Comparison of ENCODE assay signal across 8 cellular contexts in the genomic region with DNA sequence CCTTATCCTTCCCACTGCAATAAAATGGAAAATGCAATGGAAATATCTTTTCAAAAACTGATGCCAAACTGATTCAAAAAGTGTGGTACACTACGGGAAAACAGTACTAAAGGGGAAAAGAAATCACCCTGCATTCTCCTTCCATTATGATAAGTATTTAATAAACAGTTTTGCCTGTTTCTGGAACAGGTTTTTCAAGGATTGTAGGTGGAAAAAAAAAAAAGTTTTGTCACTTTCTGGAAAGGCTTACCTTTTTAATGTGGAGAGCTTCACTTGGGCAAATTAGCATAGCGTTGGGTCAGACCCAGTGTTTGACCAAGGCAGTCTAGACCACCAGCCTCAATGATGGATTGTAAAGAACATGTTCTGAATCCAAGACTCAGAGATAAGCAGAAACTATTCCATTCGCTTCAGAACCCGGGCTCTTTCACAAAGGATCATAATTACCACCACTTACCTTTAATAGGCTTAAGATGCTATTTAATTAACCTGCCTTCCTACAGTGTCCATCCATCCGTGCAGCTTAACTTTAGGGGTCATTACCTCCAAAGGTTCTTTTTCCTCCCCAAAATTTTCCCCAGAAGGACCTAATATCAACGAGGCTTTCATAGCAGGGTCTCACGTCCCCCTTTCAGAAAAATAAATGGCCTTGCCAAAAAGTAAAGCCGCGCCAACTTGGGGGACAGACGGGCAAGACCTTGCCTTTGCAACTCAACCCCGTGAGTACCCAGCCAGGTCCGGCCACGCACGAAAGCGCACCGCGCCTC. TPM values are rescaled to one million over a fixed set of nuclear protein-coding genes. Genes with fewer than 3 reads are reported as not detected.
DNase-seq lines count a peak whose midpoint lies in the region; ATAC-seq, FAIRE-seq and TF ChIP-seq lines count a peak whose summit lies in the region.

No MANE protein-coding gene starts in this region.

- 25% methylated on average over 17 of the region's 17 CpGs for WGBS in thymus

- H3K4me3 Mint-ChIP-seq in activated CD4-positive, alpha-beta T cell treated with anti-CD3 and anti-CD28 coated beads, Interleukin-2, amount 10 ng/mL, durations not matched to agents 24 days and 14 days, result peak overlapping the region; percentile 89
- peak overlapping the region; percentile 84 for H3K4me3 Mint-ChIP-seq in activated T-helper 1 cell treated with anti-CD3 and anti-CD28 coated beads, Interleukin-12 subunit alpha, Interleukin-12 subunit beta, Interleukin-2, Interleukin-4 antibody, amounts not matched to agents 30 ng/mL and 10 ng/mL and 1 ng/mL, durations not matched to agents 14 hours and 24 hours and 36 hours

- H3K27me3 Mint-ChIP-seq in activated CD4-positive, alpha-beta T cell treated with anti-CD3 and anti-CD28 coated beads, Interleukin-2, amount 10 ng/mL, durations not matched to agents 24 days and 14 days, result peaks cover 26% of the 10 kb centered on the region
- H3K27me3 Mint-ChIP-seq in activated T-helper 1 cell treated with anti-CD3 and anti-CD28 coated beads, Interleukin-12 subunit alpha, Interleukin-12 subunit beta, Interleukin-2, Interleukin-4 antibody, amounts not matched to agents 30 ng/mL and 10 ng/mL and 1 ng/mL, durations not matched to agents 14 hours and 24 hours and 36 hours (ENCODE audit: insufficient read depth), result peaks cover 32% of the 10 kb centered on the region

- no peaks in the 10 kb centered on the region for H3K27me3 ChIP-seq in keratinocyte (ENCODE audit: control insufficient read depth, extremely low read depth, insufficient read depth, low read length)
- H3K27me3 ChIP-seq in thymus (ENCODE audit: control insufficient read depth, insufficient read depth), result no peaks in the 10 kb centered on the region

- ATAC-seq in HG03521 (IDR thresholded peaks at IDR 0.05; ENCODE audit: unreplicated experiment), result no peak
- ATAC-seq in HG02973 (IDR thresholded peaks at IDR 0.05; ENCODE audit: unreplicated experiment), result no peak

- no peak for TF ChIP-seq CTCF in keratinocyte (optimal IDR thresholded peaks at IDR 0.05 in 1 of 3, IDR thresholded peaks at IDR 0.05 in 1 of 3, conservative IDR thresholded peaks at IDR 0.05 in 1 of 3; ENCODE audit: extremely low read depth in 1 of 3, insufficient read depth in 2 of 3, low read length in 3 of 3)

- H3K9ac ChIP-seq in keratinocyte (ENCODE audit: control insufficient read depth, extremely low read depth, insufficient read depth, low read length), result peak overlapping the region; percentile 85

- H4K20me1 ChIP-seq in keratinocyte (ENCODE audit: control insufficient read depth, extremely low read depth, insufficient read depth, low read length), result peaks cover 19% of the 10 kb centered on the region

- H3K4me2 ChIP-seq in keratinocyte (ENCODE audit: control insufficient read depth, extremely low read depth, insufficient read depth, low read depth, low read length), result peak overlapping the region; percentile 59

- DNase-seq in activated CD4-positive, alpha-beta T cell treated with anti-CD3 and anti-CD28 coated beads, Interleukin-2, amount 10 ng/mL, durations not matched to agents 24 days and 14 days, result no peak
- DNase-seq in activated CD4-positive, alpha-beta T cell treated with anti-CD3 and anti-CD28 coated beads for 1 hour, result no peak
- no peak for DNase-seq in activated T-helper 1 cell treated with anti-CD3 and anti-CD28 coated beads, Interleukin-12 subunit alpha, Interleukin-12 subunit beta, Interleukin-2, Interleukin-4 antibody, amounts not matched to agents 30 ng/mL and 10 ng/mL and 1 ng/mL, durations not matched to agents 14 hours and 24 hours and 36 hours (ENCODE audit: low spot score)
- no peak for DNase-seq in keratinocyte (ENCODE audit: low read depth, low spot score)
- DNase-seq in AG08395 (ENCODE audit: low spot score), result no peak

- H3K36me3 ChIP-seq in keratinocyte (ENCODE audit: control insufficient read depth in 2 of 2, extremely low read depth in 1 of 2, insufficient read depth in 2 of 2, low read length in 2 of 2) (peaks cover 2 to 11% of the 10 kb centered on the region in 2 experiments), thymus (ENCODE audit: control insufficient read depth, insufficient read depth) (no peaks in the 10 kb centered on the region)

- no peak overlapping the region for H2AFZ ChIP-seq in keratinocyte (ENCODE audit: control insufficient read depth, low read length)

- H3K4me3 ChIP-seq in keratinocyte (ENCODE audit: control insufficient read depth in 2 of 3, extremely low read depth in 1 of 3, insufficient read depth in 2 of 3, low read depth in 1 of 3, low read length in 3 of 3) (peak overlapping the region; percentile 87 to 99 (median 99)), thymus (ENCODE audit: low read length) (peak overlapping the region; percentile 61)

- no peaks in the 10 kb centered on the region for H3K9me3 Mint-ChIP-seq in activated CD4-positive, alpha-beta T cell treated with anti-CD3 and anti-CD28 coated beads, Interleukin-2, amount 10 ng/mL, durations not matched to agents 24 days and 14 days
- H3K9me3 Mint-ChIP-seq in activated T-helper 1 cell treated with anti-CD3 and anti-CD28 coated beads, Interleukin-12 subunit alpha, Interleukin-12 subunit beta, Interleukin-2, Interleukin-4 antibody, amounts not matched to agents 30 ng/mL and 10 ng/mL and 1 ng/mL, durations not matched to agents 14 hours and 24 hours and 36 hours, result no peaks in the 10 kb centered on the region

- H3K27ac Mint-ChIP-seq in activated CD4-positive, alpha-beta T cell treated with anti-CD3 and anti-CD28 coated beads, Interleukin-2, amount 10 ng/mL, durations not matched to agents 24 days and 14 days, result peak overlapping the region; percentile 69
- no peak overlapping the region for H3K27ac Mint-ChIP-seq in activated T-helper 1 cell treated with anti-CD3 and anti-CD28 coated beads, Interleukin-12 subunit alpha, Interleukin-12 subunit beta, Interleukin-2, Interleukin-4 antibody, amounts not matched to agents 30 ng/mL and 10 ng/mL and 1 ng/mL, durations not matched to agents 14 hours and 24 hours and 36 hours

- H3K9me3 ChIP-seq in keratinocyte (ENCODE audit: control insufficient read depth, low read depth, low read length) (no peaks in the 10 kb centered on the region), thymus (ENCODE audit: control insufficient read depth) (no peaks in the 10 kb centered on the region)

- no peaks in the 10 kb centered on the region for H3K9me1 ChIP-seq in keratinocyte (ENCODE audit: control insufficient read depth, extremely low read depth, insufficient read depth, low read length)

- dilution Hi-C loops in keratinocyte (cut with MboI; ENCODE audit: extremely low pct_ligation_motif_present, low sequenced_read_pairs), result no loop called here

- H3K27ac ChIP-seq in keratinocyte (ENCODE audit: control insufficient read depth, insufficient read depth, low read length), result peak overlapping the region; percentile 78
- H3K27ac ChIP-seq in thymus (ENCODE audit: low read depth), result no peak overlapping the region

- H3K4me1 Mint-ChIP-seq in activated CD4-positive, alpha-beta T cell treated with anti-CD3 and anti-CD28 coated beads, Interleukin-2, amount 10 ng/mL, durations not matched to agents 24 days and 14 days, result peaks cover 14% of the 10 kb centered on the region
- H3K4me1 Mint-ChIP-seq in activated T-helper 1 cell treated with anti-CD3 and anti-CD28 coated beads, Interleukin-12 subunit alpha, Interleukin-12 subunit beta, Interleukin-2, Interleukin-4 antibody, amounts not matched to agents 30 ng/mL and 10 ng/mL and 1 ng/mL, durations not matched to agents 14 hours and 24 hours and 36 hours (ENCODE audit: low read depth), result peaks cover 12% of the 10 kb centered on the region

- H3K4me1 ChIP-seq in keratinocyte (ENCODE audit: control insufficient read depth, extremely low read depth, insufficient read depth, low read length) (peaks cover 39% of the 10 kb centered on the region), thymus (ENCODE audit: control insufficient read depth, insufficient read depth, low read length) (peaks cover 4% of the 10 kb centered on the region)

- no peaks in the 10 kb centered on the region for H3K36me3 Mint-ChIP-seq in activated CD4-positive, alpha-beta T cell treated with anti-CD3 and anti-CD28 coated beads, Interleukin-2, amount 10 ng/mL, durations not matched to agents 24 days and 14 days (ENCODE audit: low read depth)
- no peaks in the 10 kb centered on the region for H3K36me3 Mint-ChIP-seq in activated T-helper 1 cell treated with anti-CD3 and anti-CD28 coated beads, Interleukin-12 subunit alpha, Interleukin-12 subunit beta, Interleukin-2, Interleukin-4 antibody, amounts not matched to agents 30 ng/mL and 10 ng/mL and 1 ng/mL, durations not matched to agents 14 hours and 24 hours and 36 hours (ENCODE audit: low read depth)

- no peak for FAIRE-seq in keratinocyte (lab: Jason Lieb, UNC)

- intact Hi-C loops in activated CD4-positive, alpha-beta T cell treated with anti-CD3 and anti-CD28 coated beads, Interleukin-2, amount 10 ng/mL, durations not matched to agents 24 days and 14 days (cut with micrococcal nuclease), result loop anchor here (1.0 to 5.0 kb wide), 4 partner anchors 83 to 1136 kb away; a partner anchor contains a TSS
- intact Hi-C loops in activated T-helper 1 cell treated with anti-CD3 and anti-CD28 coated beads, Interleukin-12 subunit alpha, Interleukin-12 subunit beta, Interleukin-2, Interleukin-4 antibody, amounts not matched to agents 30 ng/mL and 10 ng/mL and 1 ng/mL, durations not matched to agents 14 hours and 24 hours and 36 hours (cut with micrococcal nuclease), result loop anchor here (1.0 to 2.0 kb wide), 4 partner anchors 307 to 1136 kb away; a partner anchor contains a TSS

- peaks cover 74% of the 10 kb centered on the region for H3K79me2 ChIP-seq in keratinocyte (ENCODE audit: control insufficient read depth, insufficient read depth, low read length)

RNA-seq across cellular contexts. Expression of a gene that starts 1.0 kb away (rescaled TPM):
- total RNA-seq in activated CD4-positive, alpha-beta T cell treated with anti-CD3 and anti-CD28 coated beads, Interleukin-2, amount 10 ng/mL, durations not matched to agents 24 days and 14 days, result 2.7 and 3.8 TPM in 2 replicates
- 1.5 and 2.3 TPM in 2 replicates for total RNA-seq in activated T-helper 1 cell treated with anti-CD3 and anti-CD28 coated beads, Interleukin-12 subunit alpha, Interleukin-12 subunit beta, Interleukin-2, Interleukin-4 antibody, amounts not matched to agents 30 ng/mL and 10 ng/mL and 1 ng/mL, durations not matched to agents 14 hours and 24 hours and 36 hours
- polyA plus RNA-seq in keratinocyte (226 to 552 TPM (median 465 TPM) in 3 replicates), thymus (5.5 TPM)
- polyA plus RNA-seq in keratinocyte (2011; ENCODE audit: low read depth), result 43.5 TPM
- 139 and 276 TPM in 2 replicates for polyA plus RNA-seq in keratinocyte (2011; cell fraction: cytosol; rRNA removed)
- 427 and 537 TPM in 2 replicates for polyA plus RNA-seq in keratinocyte (2011; cell fraction: nucleus; rRNA removed)
- polyA plus RNA-seq in keratinocyte (2012; ENCODE audit: low replicate concordance), result 47.0 and 314 TPM in 2 replicates
- polyA minus RNA-seq in keratinocyte, result 309 to 761 TPM (median 397 TPM) in 3 replicates
- 419 TPM for polyA minus RNA-seq in keratinocyte (2011; cell fraction: cytosol; rRNA and poly(A)+ RNA removed)
- polyA minus RNA-seq in keratinocyte (2011; cell fraction: nucleus; rRNA and poly(A)+ RNA removed), result 805 and 1,429 TPM in 2 replicates
